ENCODE assay signal across 16 cellular contexts in genomic region chr3:212432-212831, GRCh38. TPM values are rescaled to one million over a fixed set of nuclear protein-coding genes. Genes with fewer than 3 reads are reported as not detected.
A peak's percentile ranks its signal among the peaks of the same experiment; 100 is the strongest.
DNase-seq lines count a peak whose midpoint lies in the region; ATAC-seq and TF ChIP-seq lines count a peak whose summit lies in the region.
"Had no signal": no experiment of that assay in that cellular context is flagged by ENCODE, and none has a peak within 500 bp of the region (broad histone marks: within the 10 kb centered on the region; RNA-seq: fewer than 3 reads in every experiment).

No MANE protein-coding gene starts in this region.

- H2AFZ ChIP-seq in PC-3 (ENCODE audit: low read length): no peak overlapping the region

- no peaks in the 10 kb centered on the region for H3K9me2 ChIP-seq in PC-3 (replicated peaks; ENCODE audit: low read length)

- TF ChIP-seq CTCF in thyroid gland (IDR thresholded peaks at IDR 0.05) (no peak), PC-3 (conservative IDR thresholded peaks at IDR 0.05; ENCODE audit: low read depth, low read length) (no peak)

- no TSS peak for BruUV-seq in PC-3 (replicated peaks; lab: Mats Ljungman, UMichigan)

- no peaks in the 10 kb centered on the region for H3K27me3 ChIP-seq in thyroid gland
- H3K27me3 ChIP-seq in PC-3 (ENCODE audit: low read length): no peaks in the 10 kb centered on the region
- H3K27me3 ChIP-seq: BE2C, body of pancreas, esophagus muscularis mucosa had no signal

- CTCF ChIA-PET in PC-3 (lab: Charles Lee): no interaction called here

- intact Hi-C loops in thyroid gland (cut with DNase I): no loop called here
- intact Hi-C loops in PC-3 (cut with micrococcal nuclease): no loop called here

- H3F3A ChIP-seq in PC-3 (ENCODE audit: low read length, unreplicated experiment): no peaks in the 10 kb centered on the region

- H3K4me2 ChIP-seq in PC-3 (ENCODE audit: low read length): no peak overlapping the region

- ATAC-seq in GM18505 (IDR thresholded peaks at IDR 0.05; ENCODE audit: unreplicated experiment) (peak; percentile 88), GM21381 (IDR thresholded peaks at IDR 0.05; ENCODE audit: unreplicated experiment) (peak; percentile 79), HG03025 (IDR thresholded peaks at IDR 0.05; ENCODE audit: low FRiP score, unreplicated experiment) (peak; percentile 76), PC-3 (no peak)
- ATAC-seq: body of pancreas; stimulated activated naive CD8-positive, alpha-beta T cell treated with anti-CD3 and anti-CD28 coated beads, Interleukin-15, amount 100 ng/mL, for 72 hours had no signal

- H3K27ac ChIP-seq in thyroid gland (no peak overlapping the region), PC-3 (ENCODE audit: low read length) (no peak overlapping the region)
- H3K27ac ChIP-seq: body of pancreas, esophagus muscularis mucosa had no signal

- POLR2A ChIA-PET in PC-3 (lab: Charles Lee; ENCODE audit: unreplicated experiment): no interaction called here

- 56 to 57% methylated on average over 4 of the region's 4 CpGs for WGBS in thyroid gland, 2 donors

- H4K20me1 ChIP-seq in PC-3 (ENCODE audit: low read length): no peaks in the 10 kb centered on the region

- H3K4me1 ChIP-seq in thyroid gland (no peaks in the 10 kb centered on the region), PC-3 (ENCODE audit: insufficient read depth, low read length) (no peaks in the 10 kb centered on the region)
- H3K4me1 ChIP-seq: BE2C, body of pancreas, esophagus muscularis mucosa had no signal

- H3K9me3 ChIP-seq in thyroid gland (no peaks in the 10 kb centered on the region), PC-3 (ENCODE audit: low read length) (0 out of 2 replicates have a peak, but pooled peaks cover 4% of the 10 kb centered on the region)
- H3K9me3 ChIP-seq: BE2C, body of pancreas, esophagus muscularis mucosa had no signal

- TF ChIP-seq POLR2A in GM18505 (IDR thresholded peaks at IDR 0.05; ENCODE audit: borderline replicate concordance, extremely low read depth, insufficient read depth, insufficient read length) (no peak), thyroid gland (IDR thresholded peaks at IDR 0.05) (no peak)

- no peaks in the 10 kb centered on the region for H3K79me2 ChIP-seq in PC-3 (ENCODE audit: low read length)

- no peaks in the 10 kb centered on the region for H3K36me3 ChIP-seq in thyroid gland
- no peaks in the 10 kb centered on the region for H3K36me3 ChIP-seq in PC-3 (ENCODE audit: low read depth, low read length)
- H3K36me3 ChIP-seq: BE2C, esophagus muscularis mucosa had no signal

- DNase-seq in Kasumi-1 (lab: John Stamatoyannopoulos, UW) (peak; percentile 11 to 33), NCI-H526 treated with DMSO at 0.1 percent for 48 hours (lab: John Stamatoyannopoulos, UW) (no peak), thyroid gland (no peak), PC-3 (no peak), COLO829 (ENCODE audit: low spot score) (no peak)
- DNase-seq: BE2C; body of pancreas; NCI-H1417 treated with DMSO at 0.1 percent for 48 hours; nephron progenitor cell; stimulated activated CD4-positive, alpha-beta T cell treated with anti-CD3 and anti-CD28 coated beads, Interleukin-12 subunit alpha, Interleukin-12 subunit beta, amount 100 ng/mL, for 4 hours; stimulated activated naive CD8-positive, alpha-beta T cell treated with anti-CD3 and anti-CD28 coated beads, Interleukin-15, amount 100 ng/mL, for 72 hours; T1000 had no signal

- H3K9ac ChIP-seq in PC-3 (ENCODE audit: low read length): no peak overlapping the region

- no peak overlapping the region for H3K4me3 ChIP-seq in thyroid gland (replicated peaks in 1 of 3)
- H3K4me3 ChIP-seq in PC-3 (ENCODE audit: low read length): no peak overlapping the region
- H3K4me3 ChIP-seq: body of pancreas, esophagus muscularis mucosa had no signal

RNA-seq across cellular contexts. Expression of gene CHL1, which starts 15.9 kb away (rescaled TPM):
- total RNA-seq in thyroid gland: 1 to 10 TPM; 3.1 to 5.0 (median 4.3) TPM
- not detected in 2 replicates for total RNA-seq in PC-3 (2014; rRNA removed)

Comparison
In these comparisons a context has a peak if more than half of its experiments do, and no peak if none do; other contexts are left out.
1. DNase-seq: peak in Kasumi-1 (2 of 2); none in NCI-H526 treated with DMSO at 0.1 percent for 48 hours (single experiment), thyroid gland (0 of 2), PC-3 (single experiment) and COLO829 (single experiment).